8 cellular contexts compared by ENCODE assay signal in the genomic region with DNA sequence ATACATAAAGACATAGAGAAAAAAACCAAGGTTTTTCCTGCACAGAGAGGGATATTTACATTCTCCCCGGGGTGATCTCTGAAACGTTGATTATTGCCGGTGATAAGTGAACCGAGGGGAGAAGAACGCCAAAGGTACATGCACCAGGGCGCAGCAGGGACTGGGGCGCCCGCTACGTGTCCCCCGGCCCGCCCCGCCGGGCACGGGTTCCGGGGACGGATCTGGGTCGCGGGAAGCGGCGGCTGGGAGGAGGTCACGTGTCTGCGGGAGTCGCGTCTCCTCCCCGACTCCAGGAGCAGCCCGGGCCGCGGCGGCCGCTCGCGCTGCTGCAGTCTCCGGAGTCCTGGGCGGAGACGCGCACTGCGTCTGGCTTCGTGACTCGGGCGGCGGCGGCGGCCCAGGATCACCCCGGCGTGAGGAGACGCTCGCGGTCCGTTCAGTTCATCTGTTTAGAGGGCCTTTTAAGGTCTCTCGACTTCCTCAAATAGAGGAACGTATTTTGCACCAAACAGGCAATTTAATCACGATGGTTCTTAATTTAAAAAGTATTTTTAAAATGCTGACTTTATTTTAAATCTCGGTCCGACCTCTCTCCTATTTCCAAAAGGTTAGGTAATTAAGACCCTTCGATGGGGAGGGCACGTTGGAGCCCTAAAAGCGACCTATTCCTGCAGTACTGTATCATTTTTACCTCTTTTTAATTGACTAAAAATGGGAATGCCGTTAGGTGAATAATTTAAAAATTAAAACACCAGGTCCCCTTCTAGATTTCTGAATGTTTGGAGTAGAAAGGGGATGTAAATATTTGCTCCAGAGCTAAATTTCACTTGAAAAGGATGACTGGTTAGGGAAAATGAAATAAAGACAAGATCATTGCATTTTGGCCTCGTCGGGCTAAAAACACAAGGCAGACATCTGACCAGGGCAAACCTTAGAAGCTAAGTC. TPM values are rescaled to one million over a fixed set of nuclear protein-coding genes. Genes with fewer than 3 reads are reported as not detected.
DNase-seq lines count a peak whose midpoint lies in the region; ATAC-seq and TF ChIP-seq lines count a peak whose summit lies in the region.

No MANE protein-coding gene starts in this region.

- CTCF ChIA-PET in GM10248 (lab: Yijun Ruan, JAX) = interaction anchor here (1.9 to 2.0 kb wide), 2 partner anchors 47 to 188 kb away, joined by 4 read pairs; no protein-coding TSS in a partner anchor

- no peaks in the 10 kb centered on the region for H3K36me3 ChIP-seq in muscle layer of colon (ENCODE audit: insufficient read depth, low read length)
- no peaks in the 10 kb centered on the region for H3K36me3 ChIP-seq in tibial nerve

- DNase-seq in 8988T (peak; percentile 55), GM10248 (ENCODE audit: extremely low spot score) (peak; percentile 61), NCI-H226 (peak; percentile 59), fibroblast of peridontal ligament (ENCODE audit: extremely low read depth) (peak; percentile 53), tibial nerve (ENCODE audit: low spot score in 2 of 2) (peak; percentile 71 to 76)
- DNase-seq in activated T-cell treated with anti-CD3 and anti-CD28 coated beads, Interleukin-2, amount 50 U/mL, for 48 hours = peak; percentile 57 to 67

- peak; percentile 42 for ATAC-seq in HG02798 (IDR thresholded peaks at IDR 0.05; ENCODE audit: poor library complexity, unreplicated experiment)

- H3K27ac ChIP-seq in muscle layer of colon (ENCODE audit: low read depth, low read length) = peak overlapping the region; percentile 96
- H3K27ac ChIP-seq in tibial nerve = peak overlapping the region; percentile 89 to 98 (median 94)

- H3K4me3 ChIP-seq in muscle layer of colon (ENCODE audit: low read depth in 1 of 2, low read length in 2 of 2) = peak overlapping the region; percentile 66 to 89
- peak overlapping the region; percentile 48 to 75 (median 65) for H3K4me3 ChIP-seq in tibial nerve

- peak; percentile 40 to 46 for TF ChIP-seq POLR2A in tibial nerve (IDR thresholded peaks at IDR 0.05)

- H3K9me3 ChIP-seq in muscle layer of colon (ENCODE audit: low read length) = no peaks in the 10 kb centered on the region
- no peaks in the 10 kb centered on the region for H3K9me3 ChIP-seq in tibial nerve

- H3K9ac ChIP-seq in muscle layer of colon (ENCODE audit: low read length) = peak overlapping the region; percentile 97

- TF ChIP-seq CTCF in GM10248 (IDR thresholded peaks at IDR 0.05; ENCODE audit: control extremely low read depth, extremely low read depth, low read depth, missing control alignments) (no peak), tibial nerve (IDR thresholded peaks at IDR 0.05) (peak in 2 of 5 experiments; percentile 13 to 24)

- 8 to 10% methylated on average over 45 to 53 of the region's 60 CpGs for WGBS in tibial nerve, 2 donors

- TF ChIP-seq EP300 in tibial nerve (IDR thresholded peaks at IDR 0.05) = peak in 1 of 2 donors; percentile 70

- H3K27me3 ChIP-seq in muscle layer of colon (ENCODE audit: control insufficient read depth in 1 of 2, insufficient read depth in 2 of 2, low read length in 2 of 2) (no peaks in the 10 kb centered on the region), tibial nerve (no peaks in the 10 kb centered on the region)

- H3K4me1 ChIP-seq in muscle layer of colon (ENCODE audit: insufficient read depth, low read length) (peaks cover 7% of the 10 kb centered on the region), tibial nerve (peaks cover 0 to 27% (median 8%) of the 10 kb centered on the region in 4 donors)

- POLR2A ChIA-PET in GM10248 (lab: Yijun Ruan, JAX) = no interaction called here

RNA-seq across cellular contexts. Expression of a gene that starts 1.8 kb away (rescaled TPM):
- 10 to 100 TPM in 2 of 4 donors, 1 to 10 TPM in 2; 6.5 to 12.7 (median 9.9) TPM for total RNA-seq in tibial nerve

Comparison
In these comparisons a context has a peak if more than half of its experiments do, and no peak if none do; other contexts are left out.
1. Peak in every context shown above with its lines: DNase-seq, ATAC-seq, H3K4me3 ChIP-seq and H3K27ac ChIP-seq.